16 cellular contexts compared by ENCODE assay signal in genomic region chr5:11191673-11192072, GRCh38.
A peak's percentile ranks its signal among the peaks of the same experiment; 100 is the strongest.
DNase-seq lines count a peak whose midpoint lies in the region; ATAC-seq and TF ChIP-seq lines count a peak whose summit lies in the region.
"Had no signal": no experiment of that assay in that cellular context is flagged by ENCODE, and none has a peak within 500 bp of the region (broad histone marks: within the 10 kb centered on the region; RNA-seq: fewer than 3 reads in every experiment).

No MANE protein-coding gene starts in this region.

- DNase-seq in Ammon's horn (ENCODE audit: low spot score) (peak; percentile 30), NCI-H1694 treated with DMSO at 0.1 percent for 48 hours (lab: John Stamatoyannopoulos, UW) (peak; percentile 32), glutamatergic neuron (no peak), progenitor cell of endocrine pancreas (ENCODE audit: low spot score, unreplicated experiment) (no peak), glomerular visceral epithelial cell (ENCODE audit: extremely low spot score) (no peak), left lung (no peak)
- no peak for DNase-seq in activated CD8-positive, alpha-beta memory T cell treated with anti-CD3 and anti-CD28 coated beads, Interleukin-2, amount 50 U/mL, for 48 hours
- DNase-seq: AML-193; CD4-positive, alpha-beta memory T cell; DMS79 had no signal

- H3K36me3 Mint-ChIP-seq in glutamatergic neuron (ENCODE audit: unreplicated experiment) (peaks cover 11% of the 10 kb centered on the region), progenitor cell of endocrine pancreas (ENCODE audit: insufficient read depth) (peaks cover 9% of the 10 kb centered on the region)
- H3K36me3 Mint-ChIP-seq: CD4-positive, alpha-beta memory T cell had no signal

- H3K4me1 Mint-ChIP-seq in glutamatergic neuron (ENCODE audit: low read depth, unreplicated experiment) (peaks cover 3% of the 10 kb centered on the region), progenitor cell of endocrine pancreas (ENCODE audit: low read depth) (peaks cover 2% of the 10 kb centered on the region)
- H3K4me1 Mint-ChIP-seq: CD4-positive, alpha-beta memory T cell had no signal

- H3K27me3 ChIP-seq in left lung: no peaks in the 10 kb centered on the region

- H3K27me3 Mint-ChIP-seq in glutamatergic neuron (ENCODE audit: unreplicated experiment) (peaks cover 3% of the 10 kb centered on the region), progenitor cell of endocrine pancreas (no peaks in the 10 kb centered on the region)

- H3K27ac Mint-ChIP-seq in glutamatergic neuron (ENCODE audit: unreplicated experiment): peak overlapping the region; percentile 69
- peak overlapping the region; percentile 27 for H3K27ac Mint-ChIP-seq in progenitor cell of endocrine pancreas
- H3K27ac Mint-ChIP-seq: CD4-positive, alpha-beta memory T cell had no signal

- intact Hi-C loops in left lung (cut with DNase I): no loop called here

- H3K4me3 ChIP-seq in left lung: no peak overlapping the region
- H3K4me3 ChIP-seq: GM12878, HAP-1 had no signal

- H3K27ac ChIP-seq in left lung: no peak overlapping the region
- H3K27ac ChIP-seq: 22Rv1, C4-2B had no signal

- TF ChIP-seq CTCF in glutamatergic neuron (IDR thresholded peaks at IDR 0.05; ENCODE audit: partially characterized antibody, unreplicated experiment) (no peak), progenitor cell of endocrine pancreas (IDR thresholded peaks at IDR 0.05; ENCODE audit: unreplicated experiment) (no peak), left lung (IDR thresholded peaks at IDR 0.05) (no peak)

- H3K9me3 ChIP-seq in left lung: peaks cover 0 to 4% of the 10 kb centered on the region in 2 donors
- H3K9me3 ChIP-seq: HAP-1 had no signal

- no peaks in the 10 kb centered on the region for H3K4me1 ChIP-seq in left lung
- H3K4me1 ChIP-seq: HAP-1 had no signal

- H3K9me3 Mint-ChIP-seq in glutamatergic neuron (ENCODE audit: unreplicated experiment) (peaks cover 6% of the 10 kb centered on the region), progenitor cell of endocrine pancreas (ENCODE audit: low read depth) (no peaks in the 10 kb centered on the region)

- no peak for ATAC-seq in HG02885 (IDR thresholded peaks at IDR 0.05; ENCODE audit: poor library complexity, unreplicated experiment)
- ATAC-seq in left lung: no peak
- ATAC-seq: GM12878, HepG2 had no signal

- no peaks in the 10 kb centered on the region for H3K36me3 ChIP-seq in left lung
- H3K36me3 ChIP-seq: HAP-1 had no signal

- no peak overlapping the region for H3K4me3 Mint-ChIP-seq in glutamatergic neuron (ENCODE audit: unreplicated experiment)
- no peak overlapping the region for H3K4me3 Mint-ChIP-seq in progenitor cell of endocrine pancreas (ENCODE audit: low read depth)
- H3K4me3 Mint-ChIP-seq: CD4-positive, alpha-beta memory T cell had no signal

Comparison
In these comparisons a context has a peak if more than half of its experiments do, and no peak if none do; other contexts are left out.
1. DNase-seq: peak in Ammon's horn (single experiment) and NCI-H1694 treated with DMSO at 0.1 percent for 48 hours (single experiment); none in glutamatergic neuron (single experiment), progenitor cell of endocrine pancreas (single experiment), glomerular visceral epithelial cell (single experiment), activated CD8-positive, alpha-beta memory T cell treated with anti-CD3 and anti-CD28 coated beads, Interleukin-2, amount 50 U/mL, for 48 hours (single experiment) and left lung (0 of 2).